In the genomic region with DNA sequence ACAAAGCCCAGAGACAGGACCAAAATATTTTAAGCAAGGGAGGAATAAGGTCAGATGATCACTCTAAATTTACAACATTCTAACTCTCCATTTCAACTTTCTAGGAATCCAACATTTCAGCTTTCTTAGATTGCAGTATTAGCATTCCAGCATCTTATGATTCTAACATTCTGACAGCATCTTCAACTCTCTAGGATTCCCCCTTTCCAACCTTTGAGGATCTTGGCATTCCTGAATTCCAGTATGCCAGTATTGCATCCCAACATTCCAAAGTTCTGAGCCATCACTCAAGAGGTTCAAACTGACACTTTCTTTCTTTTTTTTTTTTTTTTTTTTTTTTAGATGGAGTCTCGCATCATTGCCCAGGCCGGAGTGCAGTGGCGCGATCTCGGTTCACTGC, we compare ENCODE assay signal across 19 cellular contexts. TPM values are rescaled to one million over a fixed set of nuclear protein-coding genes. Genes with fewer than 3 reads are reported as not detected.
DNase-seq lines count a peak whose midpoint lies in the region; ATAC-seq and TF ChIP-seq lines count a peak whose summit lies in the region.
"Had no signal": no experiment of that assay in that cellular context is flagged by ENCODE, and none has a peak within 500 bp of the region (broad histone marks: within the 10 kb centered on the region; RNA-seq: fewer than 3 reads in every experiment).

No MANE protein-coding gene starts in this region.

- CTCF ChIA-PET in HCT116 (lab: Charles Lee) = no interaction called here
- CTCF ChIA-PET in mammary epithelial cell (lab: Charles Lee; ENCODE audit: low non-redundant PET) = no interaction called here

- TF ChIP-seq POLR2A in HCT116 (IDR thresholded peaks at IDR 0.05; ENCODE audit: borderline replicate concordance, extremely low read depth, insufficient read depth, insufficient read length) = no peak

- ATAC-seq in HCT116 (no peak), GM18868 (IDR thresholded peaks at IDR 0.05; ENCODE audit: unreplicated experiment) (no peak), HG03139 (IDR thresholded peaks at IDR 0.05; ENCODE audit: unreplicated experiment) (no peak), GM18858 (IDR thresholded peaks at IDR 0.05; ENCODE audit: unreplicated experiment) (no peak)
- ATAC-seq: gastroesophageal sphincter, HepG2, T-cell had no signal

- no peaks in the 10 kb centered on the region for H3K27me3 ChIP-seq in HCT116 (ENCODE audit: insufficient read depth, low read length)
- no peaks in the 10 kb centered on the region for H3K27me3 ChIP-seq in mammary epithelial cell (ENCODE audit: insufficient read depth, low read length)
- H3K27me3 ChIP-seq: ascending aorta, BE2C, gastroesophageal sphincter, testis had no signal

- DNase-seq in AG08396 (ENCODE audit: low spot score) = peak; percentile 50
- no peak for DNase-seq in HCT116 (ENCODE audit: low read depth, low spot score)
- DNase-seq in activated T-helper 2 cell treated with anti-CD3 and anti-CD28 coated beads, Interferon-gamma antibody, Interleukin-2, Interleukin-4, amounts not matched to agents 10 μg/mL and 5 μg/mL and 100 μg/mL, durations not matched to agents 14 hours and 24 hours and 36 hours (ENCODE audit: low spot score) = no peak
- peak; percentile 54 for DNase-seq in islet precursor cell
- DNase-seq in mammary epithelial cell = no peak
- DNase-seq: activated CD4-positive, alpha-beta T cell treated with anti-CD3 and anti-CD28 coated beads for 1 hour; activated T-cell treated with anti-CD3 and anti-CD28 coated beads, Interleukin-2, amount 50 U/mL, for 48 hours; BE2C; NCI-H1417; NCI-H345; stimulated activated CD4-positive, alpha-beta T cell treated with anti-CD3 and anti-CD28 coated beads, Interleukin-15, amount 100 ng/mL, for 24 hours; T-cell; testis had no signal

- WGBS in mammary epithelial cell (ENCODE audit: low coverage, missing lambda C conversion rate) = 100% methylated on average over 4 of the region's 5 CpGs

- H3K9me3 ChIP-seq in HCT116 (ENCODE audit: control insufficient read depth in 1 of 2, insufficient read depth in 1 of 2, low read depth in 1 of 2, low read length in 2 of 2) = no peaks in the 10 kb centered on the region
- no peaks in the 10 kb centered on the region for H3K9me3 ChIP-seq in mammary epithelial cell (replicated peaks; ENCODE audit: insufficient read depth, low read length)
- H3K9me3 ChIP-seq: ascending aorta, BE2C, gastroesophageal sphincter, testis had no signal

- BruUV-seq in HCT116 (replicated peaks; lab: Mats Ljungman, UMichigan) (TSS peak; percentile 76), mammary epithelial cell (replicated peaks; lab: Mats Ljungman, UMichigan) (no TSS peak)

- H3K4me3 ChIP-seq in HCT116 (replicated peaks in 1 of 2; ENCODE audit: low read depth in 1 of 2, low read length in 2 of 2) (no peak overlapping the region), mammary epithelial cell (replicated peaks in 1 of 3; ENCODE audit: insufficient read depth in 1 of 3, low read depth in 2 of 3, low read length in 3 of 3) (no peak overlapping the region)
- H3K4me3 ChIP-seq: ascending aorta, gastroesophageal sphincter, testis had no signal

- dilution Hi-C loops in mammary epithelial cell (cut with HindIII; ENCODE audit: low sequenced_read_pairs) = no loop called here

- no peak overlapping the region for H3K4me2 ChIP-seq in HCT116 (ENCODE audit: low read length)
- no peak overlapping the region for H3K4me2 ChIP-seq in mammary epithelial cell (ENCODE audit: insufficient read depth, low read depth, low read length)

- TF ChIP-seq CTCF in HCT116 (IDR thresholded peaks at IDR 0.05 in 2 of 3, conservative IDR thresholded peaks at IDR 0.05 in 1 of 3; ENCODE audit: borderline replicate concordance in 1 of 3, insufficient read depth in 1 of 3, low read depth in 2 of 3, low read length in 2 of 3) = no peak
- TF ChIP-seq CTCF in mammary epithelial cell (conservative IDR thresholded peaks at IDR 0.05 in 1 of 2, IDR thresholded peaks at IDR 0.05 in 1 of 2; ENCODE audit: extremely low read depth in 1 of 2, insufficient read depth in 1 of 2, low read depth in 1 of 2, low read length in 2 of 2) = no peak

- H3K27ac ChIP-seq in HCT116 (ENCODE audit: low read depth, low read length) (no peak overlapping the region), mammary epithelial cell (ENCODE audit: insufficient read depth, low read depth, low read length) (no peak overlapping the region)
- H3K27ac ChIP-seq: ascending aorta, gastroesophageal sphincter, testis had no signal

- no peak overlapping the region for H3K4me3 Mint-ChIP-seq in activated T-helper 2 cell treated with anti-CD3 and anti-CD28 coated beads, Interferon-gamma antibody, Interleukin-2, Interleukin-4, amounts not matched to agents 10 μg/mL and 5 μg/mL and 100 μg/mL, durations not matched to agents 14 hours and 24 hours and 36 hours (ENCODE audit: low read depth)

- in situ Hi-C loops in mammary epithelial cell (cut with MboI; ENCODE audit: low sequenced_read_pairs in 2 of 2) = no loop called here

- no peak for TF ChIP-seq RAD21 in HCT116 (IDR thresholded peaks at IDR 0.05; ENCODE audit: low read depth)

- H3K36me3 Mint-ChIP-seq in activated T-helper 2 cell treated with anti-CD3 and anti-CD28 coated beads, Interferon-gamma antibody, Interleukin-2, Interleukin-4, amounts not matched to agents 10 μg/mL and 5 μg/mL and 100 μg/mL, durations not matched to agents 14 hours and 24 hours and 36 hours (ENCODE audit: low read depth) = peaks cover 67% of the 10 kb centered on the region

- no peaks in the 10 kb centered on the region for H3K9me3 Mint-ChIP-seq in activated T-helper 2 cell treated with anti-CD3 and anti-CD28 coated beads, Interferon-gamma antibody, Interleukin-2, Interleukin-4, amounts not matched to agents 10 μg/mL and 5 μg/mL and 100 μg/mL, durations not matched to agents 14 hours and 24 hours and 36 hours
- H3K9me3 Mint-ChIP-seq: T-cell had no signal

- no peaks in the 10 kb centered on the region for H3K9me2 ChIP-seq in HCT116 (ENCODE audit: insufficient read depth)

- H3K9ac ChIP-seq in HCT116 (ENCODE audit: low read length) (no peak overlapping the region), mammary epithelial cell (ENCODE audit: insufficient read depth, low read length) (no peak overlapping the region)

- H3K79me2 ChIP-seq in HCT116 (ENCODE audit: insufficient read depth, low read length) (no peaks in the 10 kb centered on the region), mammary epithelial cell (ENCODE audit: insufficient read depth, low read length) (no peaks in the 10 kb centered on the region)

- no peaks in the 10 kb centered on the region for H3K27me3 Mint-ChIP-seq in activated T-helper 2 cell treated with anti-CD3 and anti-CD28 coated beads, Interferon-gamma antibody, Interleukin-2, Interleukin-4, amounts not matched to agents 10 μg/mL and 5 μg/mL and 100 μg/mL, durations not matched to agents 14 hours and 24 hours and 36 hours (ENCODE audit: low read depth)
- H3K27me3 Mint-ChIP-seq: T-cell had no signal

- H2AFZ ChIP-seq in HCT116 (ENCODE audit: low read depth, low read length, poor library complexity, severe bottlenecking) = no peak overlapping the region
- no peak overlapping the region for H2AFZ ChIP-seq in mammary epithelial cell (ENCODE audit: low read depth, low read length)

- H3K4me1 Mint-ChIP-seq in activated T-helper 2 cell treated with anti-CD3 and anti-CD28 coated beads, Interferon-gamma antibody, Interleukin-2, Interleukin-4, amounts not matched to agents 10 μg/mL and 5 μg/mL and 100 μg/mL, durations not matched to agents 14 hours and 24 hours and 36 hours (ENCODE audit: low read depth) = peaks cover 12% of the 10 kb centered on the region

- intact Hi-C loops in HCT116 (cut with micrococcal nuclease) (no loop called here), mammary epithelial cell (cut with micrococcal nuclease) (no loop called here)
- intact Hi-C loops in activated T-helper 2 cell treated with anti-CD3 and anti-CD28 coated beads, Interferon-gamma antibody, Interleukin-2, Interleukin-4, amounts not matched to agents 10 μg/mL and 5 μg/mL and 100 μg/mL, durations not matched to agents 14 hours and 24 hours and 36 hours (cut with micrococcal nuclease) = no loop called here

- H3K4me1 ChIP-seq in HCT116 (ENCODE audit: control insufficient read depth in 1 of 2, insufficient read depth in 2 of 2, low read length in 2 of 2) (peaks cover 0 to 9% of the 10 kb centered on the region in 2 experiments; a peak in 1 of 4 replicates), mammary epithelial cell (ENCODE audit: insufficient read depth, low read length) (no peaks in the 10 kb centered on the region)
- H3K4me1 ChIP-seq: ascending aorta, BE2C, gastroesophageal sphincter, testis had no signal

- H4K20me1 ChIP-seq in HCT116 (ENCODE audit: insufficient read depth) (no peaks in the 10 kb centered on the region), mammary epithelial cell (ENCODE audit: insufficient read depth, low read length) (no peaks in the 10 kb centered on the region)

- POLR2A ChIA-PET in HCT116 (lab: Charles Lee) = no interaction called here

- RAD21 ChIA-PET in HCT116 (lab: Charles Lee; ENCODE audit: low non-redundant PET in 1 of 2, low total read pairs in 2 of 2, uncharacterized antibody in 2 of 2, unreplicated experiment in 2 of 2) = no interaction called here

- H3K27ac Mint-ChIP-seq in activated T-helper 2 cell treated with anti-CD3 and anti-CD28 coated beads, Interferon-gamma antibody, Interleukin-2, Interleukin-4, amounts not matched to agents 10 μg/mL and 5 μg/mL and 100 μg/mL, durations not matched to agents 14 hours and 24 hours and 36 hours = peak overlapping the region; percentile 58

- H3K36me3 ChIP-seq in HCT116 (ENCODE audit: control insufficient read depth in 1 of 2, insufficient read depth in 2 of 2, low read length in 2 of 2) (peaks cover 3 to 5% of the 10 kb centered on the region in 2 experiments; a peak in 3 of 4 replicates), mammary epithelial cell (ENCODE audit: insufficient read depth, low read length) (peaks cover 18% of the 10 kb centered on the region)
- H3K36me3 ChIP-seq: BE2C had no signal

RNA-seq across cellular contexts. Expression of a gene that starts 13.8 kb away (rescaled TPM):
- total RNA-seq in HCT116 (2021; ENCODE audit: unreplicated experiment) (54.6 TPM), mammary epithelial cell (10 to 100 TPM in 1 of 2 donors, 1 to 10 TPM in 1; 9.8 to 84.1 TPM)
- 45.7 and 49.9 TPM in 2 replicates for polyA plus RNA-seq in HCT116 (2012)
- 125 and 126 TPM in 2 replicates for total RNA-seq in activated T-helper 2 cell treated with anti-CD3 and anti-CD28 coated beads, Interferon-gamma antibody, Interleukin-2, Interleukin-4, amounts not matched to agents 10 μg/mL and 5 μg/mL and 100 μg/mL, durations not matched to agents 14 hours and 24 hours and 36 hours
- 9.8 TPM for polyA plus RNA-seq in mammary epithelial cell
- polyA minus RNA-seq in mammary epithelial cell = 52.0 TPM

RNA-seq across cellular contexts. Expression of a gene that starts 24.0 kb away (rescaled TPM):
- total RNA-seq in HCT116 (2021; ENCODE audit: unreplicated experiment) = 7.3 TPM
- 9.7 and 11.1 TPM in 2 replicates for polyA plus RNA-seq in HCT116 (2012)
- 6.2 TPM in 2 replicates for total RNA-seq in activated T-helper 2 cell treated with anti-CD3 and anti-CD28 coated beads, Interferon-gamma antibody, Interleukin-2, Interleukin-4, amounts not matched to agents 10 μg/mL and 5 μg/mL and 100 μg/mL, durations not matched to agents 14 hours and 24 hours and 36 hours
- 1 to 10 TPM; 3.0 to 3.6 TPM for total RNA-seq in mammary epithelial cell
- polyA plus RNA-seq in mammary epithelial cell = 5.3 TPM
- 0.57 TPM for polyA minus RNA-seq in mammary epithelial cell

RNA-seq across cellular contexts. Expression of a gene that starts 30.0 kb away (rescaled TPM):
- 23.0 TPM for total RNA-seq in HCT116 (2021; ENCODE audit: unreplicated experiment)
- 19.4 and 21.3 TPM in 2 replicates for polyA plus RNA-seq in HCT116 (2012)
- total RNA-seq in activated T-helper 2 cell treated with anti-CD3 and anti-CD28 coated beads, Interferon-gamma antibody, Interleukin-2, Interleukin-4, amounts not matched to agents 10 μg/mL and 5 μg/mL and 100 μg/mL, durations not matched to agents 14 hours and 24 hours and 36 hours = 33.5 and 34.4 TPM in 2 replicates
- 10 to 100 TPM; 10.8 to 24.8 TPM for total RNA-seq in mammary epithelial cell
- polyA plus RNA-seq in mammary epithelial cell = 9.5 TPM
- 34.4 TPM for polyA minus RNA-seq in mammary epithelial cell

RNA-seq across cellular contexts. Expression of a gene that starts 36.4 kb away (rescaled TPM):
- total RNA-seq in HCT116 (2021; ENCODE audit: unreplicated experiment) (4.4 TPM), mammary epithelial cell (1 to 10 TPM; 5.7 to 7.5 TPM)
- polyA plus RNA-seq in HCT116 (2012) = 6.8 and 6.9 TPM in 2 replicates
- 4.2 and 4.8 TPM in 2 replicates for total RNA-seq in activated T-helper 2 cell treated with anti-CD3 and anti-CD28 coated beads, Interferon-gamma antibody, Interleukin-2, Interleukin-4, amounts not matched to agents 10 μg/mL and 5 μg/mL and 100 μg/mL, durations not matched to agents 14 hours and 24 hours and 36 hours
- 4.0 TPM for polyA plus RNA-seq in mammary epithelial cell
- polyA minus RNA-seq in mammary epithelial cell = 2.1 TPM

RNA-seq across cellular contexts. Expression of a gene that starts 57.2 kb away (rescaled TPM):
- 57.5 TPM for total RNA-seq in HCT116 (2021; ENCODE audit: unreplicated experiment)
- 77.4 and 78.2 TPM in 2 replicates for polyA plus RNA-seq in HCT116 (2012)
- 50.4 and 54.3 TPM in 2 replicates for total RNA-seq in activated T-helper 2 cell treated with anti-CD3 and anti-CD28 coated beads, Interferon-gamma antibody, Interleukin-2, Interleukin-4, amounts not matched to agents 10 μg/mL and 5 μg/mL and 100 μg/mL, durations not matched to agents 14 hours and 24 hours and 36 hours
- total RNA-seq in mammary epithelial cell = 10 to 100 TPM; 16.5 to 17.3 TPM
- 26.3 TPM for polyA plus RNA-seq in mammary epithelial cell
- polyA minus RNA-seq in mammary epithelial cell = 26.2 TPM

Comparison
In these comparisons a context has a peak if more than half of its experiments do, and no peak if none do; other contexts are left out.
1. DNase-seq: peak in AG08396 (single experiment) and islet precursor cell (single experiment); none in HCT116 (single experiment), activated T-helper 2 cell treated with anti-CD3 and anti-CD28 coated beads, Interferon-gamma antibody, Interleukin-2, Interleukin-4, amounts not matched to agents 10 μg/mL and 5 μg/mL and 100 μg/mL, durations not matched to agents 14 hours and 24 hours and 36 hours (single experiment) and mammary epithelial cell (single experiment).